ENCODE assay signal across 28 cellular contexts in genomic region chr7:151714201-151714600, GRCh38.
"Had no signal": no experiment of that assay in that cellular context is flagged by ENCODE, and none has a peak within 500 bp of the region (broad histone marks: within the 10 kb centered on the region; RNA-seq: fewer than 3 reads in every experiment).

No MANE protein-coding gene starts in this region.

- H3K27me3 ChIP-seq: ascending aorta, cardiac muscle cell, SJSA1 had no signal

- DNase-seq: activated CD4-positive, alpha-beta T cell treated with anti-CD3 and anti-CD28 coated beads, Interleukin-2, amount 10 ng/mL, durations not matched to agents 24 days and 14 days; activated CD4-positive, alpha-beta T cell treated with anti-CD3 and anti-CD28 coated beads, Interleukin-2, amount 50 U/mL, for 4 hours; activated CD8-positive, alpha-beta T cell treated with anti-CD3 and anti-CD28 coated beads for 36 hours; activated gamma-delta T cell; activated naive CD4-positive, alpha-beta T cell treated with Interleukin-2 at 50 U/mL for 16 hours; activated naive CD8-positive, alpha-beta T cell treated with anti-CD3 and anti-CD28 coated beads, Interleukin-2, amount 10 ng/mL, durations not matched to agents 7 days and 5 days; activated T-cell treated with anti-CD3 and anti-CD28 coated beads, Interleukin-2, amount 50 U/mL, for 24 hours; amygdala; MM.1S; MV-4-11; NCI-H1092; NCI-H1417; NCI-H146; NCI-H187; NCI-H2029 treated with DMSO at 0.1 percent for 48 hours; NCI-H2107; NCI-H2171; NCI-H510A; NCI-H526; NCI-H748 treated with DMSO at 0.1 percent for 48 hours; OCI-M1; SHP77 treated with DMSO at 0.1 percent for 48 hours; SK-N-SH had no signal

- ATAC-seq: activated CD8-positive, alpha-beta T cell treated with anti-CD3 and anti-CD28 coated beads for 36 hours had no signal

- H3K4me2 ChIP-seq: KMS-11, SK-N-SH had no signal

- H3K27ac ChIP-seq: ascending aorta, cardiac muscle cell, KMS-11, SJSA1 had no signal

- H3K36me3 ChIP-seq: ascending aorta, cardiac muscle cell had no signal

- H3K9ac ChIP-seq: KMS-11, SK-N-SH had no signal

- H3K4me3 ChIP-seq: ascending aorta, cardiac muscle cell, SJSA1 had no signal

- FAIRE-seq: TTC549 had no signal

- H3K9me3 ChIP-seq: ascending aorta, SJSA1, SK-N-SH had no signal
